In genomic region chr12:132690112-132690511, GRCh38 we compare ENCODE assay signal across 20 cellular contexts. TPM values are rescaled to one million over a fixed set of nuclear protein-coding genes. Genes with fewer than 3 reads are reported as not detected.
DNase-seq lines count a peak whose midpoint lies in the region; ATAC-seq and TF ChIP-seq lines count a peak whose summit lies in the region.
"Had no signal": no experiment of that assay in that cellular context is flagged by ENCODE, and none has a peak within 500 bp of the region (broad histone marks: within the 10 kb centered on the region; RNA-seq: fewer than 3 reads in every experiment).

No MANE protein-coding gene starts in this region.

- TF ChIP-seq RAD21 in HCT116 (IDR thresholded peaks at IDR 0.05; ENCODE audit: low read depth) = no peak

- peaks cover 36% of the 10 kb centered on the region for H3K79me2 ChIP-seq in HCT116 (ENCODE audit: insufficient read depth, low read length)

- no peak overlapping the region for H3K9ac ChIP-seq in HCT116 (ENCODE audit: low read length)
- H3K9ac ChIP-seq: parathyroid adenoma had no signal

- H3K36me3 ChIP-seq in HCT116 (ENCODE audit: control insufficient read depth in 1 of 2, insufficient read depth in 2 of 2, low read length in 2 of 2) (peaks cover 0 to 14% of the 10 kb centered on the region in 2 experiments; a peak in 3 of 4 replicates), vagina (no peaks in the 10 kb centered on the region)

- intact Hi-C loops in HCT116 (cut with micrococcal nuclease) = no loop called here
- intact Hi-C loops in vagina (cut with DNase I) = no loop called here

- H3K9me3 ChIP-seq in HCT116 (ENCODE audit: control insufficient read depth in 1 of 2, insufficient read depth in 1 of 2, low read depth in 1 of 2, low read length in 2 of 2) = no peaks in the 10 kb centered on the region
- H3K9me3 ChIP-seq in vagina = no peaks in the 10 kb centered on the region
- H3K9me3 ChIP-seq: testis had no signal

- H3K4me1 ChIP-seq in HCT116 (ENCODE audit: control insufficient read depth in 1 of 2, insufficient read depth in 2 of 2, low read length in 2 of 2) (peaks cover 8 to 18% of the 10 kb centered on the region in 2 experiments), vagina (peaks cover 22% of the 10 kb centered on the region)
- H3K4me1 ChIP-seq: parathyroid adenoma had no signal

- H3K9me3 Mint-ChIP-seq in T-helper 1 cell treated with Interleukin-12 subunit alpha and Interleukin-12 subunit beta and Interleukin-4 antibody, amounts not matched to agents 30 μg/mL and 1 μg/mL, for 36 hours = no peaks in the 10 kb centered on the region
- H3K9me3 Mint-ChIP-seq in chondrocyte (ENCODE audit: low read depth) (no peaks in the 10 kb centered on the region), neural crest cell (no peaks in the 10 kb centered on the region)
- H3K9me3 Mint-ChIP-seq: H9 had no signal

- H2AFZ ChIP-seq in HCT116 (ENCODE audit: low read depth, low read length, poor library complexity, severe bottlenecking) = no peak overlapping the region
- H2AFZ ChIP-seq: parathyroid adenoma, PC-9 had no signal

- TF ChIP-seq POLR2A in HCT116 (IDR thresholded peaks at IDR 0.05; ENCODE audit: borderline replicate concordance, extremely low read depth, insufficient read depth, insufficient read length) (no peak), vagina (IDR thresholded peaks at IDR 0.05) (no peak)

- no peak overlapping the region for H3K27ac ChIP-seq in HCT116 (ENCODE audit: low read depth, low read length)
- no peak overlapping the region for H3K27ac ChIP-seq in vagina
- H3K27ac ChIP-seq in RWPE1 = no peak overlapping the region
- H3K27ac ChIP-seq: BLaER1 treated with 17β-estradiol and CSF1 and Interleukin-3, amounts not matched to agents 10 nM and 100 nM; parathyroid adenoma; PC-9; testis had no signal

- DNase-seq in T-helper 1 cell (no peak), HCT116 (ENCODE audit: low read depth, low spot score) (no peak), chondrocyte (ENCODE audit: low spot score) (no peak), neural crest cell (ENCODE audit: low read depth, low spot score) (no peak), vagina (ENCODE audit: extremely low spot score in 2 of 2) (no peak), RWPE1 (ENCODE audit: low spot score) (no peak), GM20000 (ENCODE audit: low spot score) (no peak)
- DNase-seq: 8988T; activated CD4-positive, alpha-beta T cell treated with anti-CD3 and anti-CD28 coated beads, Interleukin-2, amount 50 U/mL, for 1 hour; anterior cingulate cortex; H9; KG1; left colon; NCI-H1092; PC-9; stimulated activated CD4-positive, alpha-beta T cell treated with anti-CD3 and anti-CD28 coated beads, Interleukin-4, amount 100 ng/mL, for 1 hour; testis had no signal

- no peak for ATAC-seq in HCT116

- H3K4me3 Mint-ChIP-seq in T-helper 1 cell treated with Interleukin-12 subunit alpha and Interleukin-12 subunit beta and Interleukin-4 antibody, amounts not matched to agents 30 μg/mL and 1 μg/mL, for 36 hours = peak overlapping the region; percentile 37
- no peak overlapping the region for H3K4me3 Mint-ChIP-seq in chondrocyte (ENCODE audit: unreplicated experiment)
- H3K4me3 Mint-ChIP-seq in neural crest cell = peak overlapping the region; percentile 75

- H3K27ac Mint-ChIP-seq in T-helper 1 cell treated with Interleukin-12 subunit alpha and Interleukin-12 subunit beta and Interleukin-4 antibody, amounts not matched to agents 30 μg/mL and 1 μg/mL, for 36 hours = no peak overlapping the region
- H3K27ac Mint-ChIP-seq in chondrocyte (ENCODE audit: unreplicated experiment) = peak overlapping the region; percentile 18
- H3K27ac Mint-ChIP-seq in neural crest cell (ENCODE audit: unreplicated experiment) = peak overlapping the region; percentile 8
- H3K27ac Mint-ChIP-seq: H9 had no signal

- H3K4me3 ChIP-seq in HCT116 (replicated peaks in 1 of 2; ENCODE audit: low read depth in 1 of 2, low read length in 2 of 2) = no peak overlapping the region
- no peak overlapping the region for H3K4me3 ChIP-seq in vagina
- H3K4me3 ChIP-seq: PC-9, testis had no signal

- H3K27me3 ChIP-seq in HCT116 (ENCODE audit: insufficient read depth, low read length) (no peaks in the 10 kb centered on the region), vagina (no peaks in the 10 kb centered on the region)
- H3K27me3 ChIP-seq: BLaER1 treated with 17β-estradiol and CSF1 and Interleukin-3, amounts not matched to agents 10 nM and 100 nM; testis had no signal

- H3K36me3 Mint-ChIP-seq in T-helper 1 cell treated with Interleukin-12 subunit alpha and Interleukin-12 subunit beta and Interleukin-4 antibody, amounts not matched to agents 30 μg/mL and 1 μg/mL, for 36 hours (ENCODE audit: low read depth) = peaks cover 16% of the 10 kb centered on the region
- H3K36me3 Mint-ChIP-seq in chondrocyte (ENCODE audit: low read depth) (no peaks in the 10 kb centered on the region), neural crest cell (ENCODE audit: low read depth) (peaks cover 20% of the 10 kb centered on the region)

- H4K20me1 ChIP-seq in HCT116 (ENCODE audit: insufficient read depth) = peaks cover 3% of the 10 kb centered on the region; the same call in 1 of the 2 replicates

- TF ChIP-seq CTCF in HCT116 (IDR thresholded peaks at IDR 0.05 in 2 of 3, conservative IDR thresholded peaks at IDR 0.05 in 1 of 3; ENCODE audit: borderline replicate concordance in 1 of 3, insufficient read depth in 1 of 3, low read depth in 2 of 3, low read length in 2 of 3) (no peak), chondrocyte (IDR thresholded peaks at IDR 0.05) (no peak), neural crest cell (conservative IDR thresholded peaks at IDR 0.05) (no peak), vagina (IDR thresholded peaks at IDR 0.05) (no peak), RWPE1 (conservative IDR thresholded peaks at IDR 0.05; ENCODE audit: low read depth) (no peak), GM20000 (IDR thresholded peaks at IDR 0.05; ENCODE audit: extremely low read depth, missing control alignments) (no peak)

- CTCF ChIA-PET in HCT116 (lab: Charles Lee) (no interaction called here), RWPE1 (lab: Yijun Ruan, JAX) (no interaction called here)

- 0 out of 2 replicates have a peak overlapping the region, but pooled peaks have one; percentile 39 for H3K4me2 ChIP-seq in HCT116 (ENCODE audit: low read length)
- H3K4me2 ChIP-seq: PC-9 had no signal

- RAD21 ChIA-PET in HCT116 (lab: Charles Lee; ENCODE audit: low non-redundant PET in 1 of 2, low total read pairs in 2 of 2, uncharacterized antibody in 2 of 2, unreplicated experiment in 2 of 2) = no interaction called here

- H3K9me2 ChIP-seq in HCT116 (ENCODE audit: insufficient read depth) = no peaks in the 10 kb centered on the region

- H3K27me3 Mint-ChIP-seq in T-helper 1 cell treated with Interleukin-12 subunit alpha and Interleukin-12 subunit beta and Interleukin-4 antibody, amounts not matched to agents 30 μg/mL and 1 μg/mL, for 36 hours (ENCODE audit: low read depth) = no peaks in the 10 kb centered on the region
- no peaks in the 10 kb centered on the region for H3K27me3 Mint-ChIP-seq in chondrocyte (ENCODE audit: low read depth)
- H3K27me3 Mint-ChIP-seq in neural crest cell (ENCODE audit: low read depth) = peaks cover 6% of the 10 kb centered on the region

- POLR2A ChIA-PET in HCT116 (lab: Charles Lee) = no interaction called here
- POLR2A ChIA-PET in RWPE1 (lab: Yijun Ruan, JAX; ENCODE audit: low non-redundant PET) = no interaction called here

- no TSS peak for BruUV-seq in HCT116 (replicated peaks; lab: Mats Ljungman, UMichigan)

- H3K4me1 Mint-ChIP-seq in T-helper 1 cell treated with Interleukin-12 subunit alpha and Interleukin-12 subunit beta and Interleukin-4 antibody, amounts not matched to agents 30 μg/mL and 1 μg/mL, for 36 hours (ENCODE audit: low read depth) = peaks cover 14% of the 10 kb centered on the region
- H3K4me1 Mint-ChIP-seq in chondrocyte (ENCODE audit: low read depth) = peaks cover 35% of the 10 kb centered on the region
- H3K4me1 Mint-ChIP-seq in neural crest cell = peaks cover 22% of the 10 kb centered on the region

TF ChIP-seq in HCT116, 20 proteins besides CTCF, POLR2A, EP300 and RAD21 (continues in another document):
- TF ChIP-seq FOSL1 (IDR thresholded peaks at IDR 0.05; ENCODE audit: low read depth) = no peak
- no peak for TF ChIP-seq YY1 (IDR thresholded peaks at IDR 0.05; ENCODE audit: extremely low read depth, insufficient replicate concordance, low read depth, low read length)
- TF ChIP-seq SRF (IDR thresholded peaks at IDR 0.05; ENCODE audit: low read depth) = no peak
- TF ChIP-seq SIN3A (IDR thresholded peaks at IDR 0.05; ENCODE audit: low read depth) = no peak
- no peak for TF ChIP-seq ZBTB33 (IDR thresholded peaks at IDR 0.05; ENCODE audit: extremely low read depth, insufficient replicate concordance, low read length)
- TF ChIP-seq SP1 (IDR thresholded peaks at IDR 0.05; ENCODE audit: low read depth) = no peak
- TF ChIP-seq POLR2AphosphoS5 (IDR thresholded peaks at IDR 0.05; ENCODE audit: low read depth, low read length) = no peak
- TF ChIP-seq ELF1 (IDR thresholded peaks at IDR 0.05; ENCODE audit: borderline replicate concordance, low read depth) = no peak

RNA-seq across cellular contexts. Expression of gene PXMP2, which starts 2.7 kb away (rescaled TPM):
- total RNA-seq in HCT116 (2021; ENCODE audit: unreplicated experiment) (30.9 TPM), chondrocyte (18.5 to 19.5 TPM (median 19.0 TPM) in 3 replicates), neural crest cell (31.0 and 33.5 TPM in 2 replicates), vagina (15.0 TPM)
- polyA plus RNA-seq in HCT116 (2012) = 24.5 and 33.0 TPM in 2 replicates

RNA-seq across cellular contexts. Expression of gene POLE, which starts 3.0 kb away (rescaled TPM):
- total RNA-seq in HCT116 (2021; ENCODE audit: unreplicated experiment) (128 TPM), chondrocyte (44.7 to 65.7 TPM (median 48.0 TPM) in 3 replicates), neural crest cell (168 and 174 TPM in 2 replicates), vagina (56.7 TPM)
- polyA plus RNA-seq in HCT116 (2012) = 58.0 and 71.0 TPM in 2 replicates

RNA-seq across cellular contexts. Expression of gene PGAM5, which starts 20.5 kb away (rescaled TPM):
- total RNA-seq in HCT116 (2021; ENCODE audit: unreplicated experiment) (98.3 TPM), chondrocyte (18.8 to 22.1 TPM (median 19.9 TPM) in 3 replicates), neural crest cell (61.5 and 61.8 TPM in 2 replicates), vagina (27.0 TPM)
- polyA plus RNA-seq in HCT116 (2012) = 48.9 and 51.5 TPM in 2 replicates
